ENCODE assay signal across 8 cellular contexts in the genomic region with DNA sequence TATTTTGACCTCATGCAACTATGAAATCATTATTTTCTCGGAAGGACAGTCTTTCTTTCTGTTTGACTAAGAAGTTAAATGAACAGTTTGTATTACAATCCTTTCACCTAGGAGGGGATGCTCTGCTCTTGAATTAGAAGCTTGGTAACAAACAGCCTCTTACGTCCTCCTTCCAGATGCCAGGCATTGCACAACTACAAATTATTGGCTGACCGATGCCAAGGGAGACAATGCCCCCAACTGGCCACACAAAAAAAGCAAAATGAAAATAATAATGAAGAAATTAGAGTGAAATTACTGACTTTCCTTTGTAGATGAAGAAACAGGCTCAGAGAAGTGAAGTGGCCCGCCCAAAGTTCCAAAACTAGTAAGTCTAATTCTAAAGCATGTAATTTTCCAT.
DNase-seq lines count a peak whose midpoint lies in the region; ATAC-seq and TF ChIP-seq lines count a peak whose summit lies in the region.

No MANE protein-coding gene starts in this region.

- DNase-seq in COLO829 (ENCODE audit: low spot score): peak; percentile 15
- peak; percentile 17 for DNase-seq in NAMALWA (ENCODE audit: low spot score)
- peak; percentile 5 for DNase-seq in astrocyte of the cerebellum (ENCODE audit: low read depth)
- DNase-seq in left kidney (ENCODE audit: low read depth, low spot score): peak; percentile 80
- no peak for DNase-seq in NCI-H1048 (lab: John Stamatoyannopoulos, UW)
- DNase-seq in activated CD4-positive, alpha-beta T cell treated with anti-CD3 and anti-CD28 coated beads for 48 hours: no peak
- DNase-seq in AG08396 (ENCODE audit: low spot score): no peak

- in situ Hi-C loops in astrocyte of the cerebellum (cut with HindIII; ENCODE audit: low sequenced_read_pairs): no loop called here

- no peak for ATAC-seq in GM18511 (IDR thresholded peaks at IDR 0.05; ENCODE audit: unreplicated experiment)

- H3K4me3 ChIP-seq in astrocyte of the cerebellum (ENCODE audit: low read depth, low read length): no peak overlapping the region

- TF ChIP-seq CTCF in astrocyte of the cerebellum (IDR thresholded peaks at IDR 0.05; ENCODE audit: low read depth, low read length, missing control alignments): peak; percentile 38

Comparison
In these comparisons a context has a peak if more than half of its experiments do, and no peak if none do; other contexts are left out.
1. DNase-seq: peak in COLO829 (single experiment), NAMALWA (single experiment), astrocyte of the cerebellum (single experiment) and left kidney (single experiment); none in NCI-H1048 (single experiment), activated CD4-positive, alpha-beta T cell treated with anti-CD3 and anti-CD28 coated beads for 48 hours (single experiment) and AG08396 (single experiment).